ENCODE assay signal across 28 cellular contexts in genomic region chr3:94869059-94869547, GRCh38.
"Had no signal": no experiment of that assay in that cellular context is flagged by ENCODE, and none has a peak within 500 bp of the region (broad histone marks: within the 10 kb centered on the region; RNA-seq: fewer than 3 reads in every experiment).

No MANE protein-coding gene starts in this region.

- H3K4me3 ChIP-seq: neural progenitor cell, ovary, psoas muscle, right lobe of liver, skin epidermis, smooth muscle cell, spleen, suprapubic skin, testis, tibial artery, transverse colon, upper lobe of right lung, uterus had no signal

- H3K9ac ChIP-seq: neural progenitor cell, parathyroid adenoma had no signal

- ATAC-seq: natural killer cell; psoas muscle; right cardiac atrium; right lobe of liver; stimulated activated memory B cell treated with anti-CD40 and anti-IgM and Interleukin-4, amounts not matched to agents 10 μg/mL and 1 μg/mL and 100 μg/mL, for 72 hours; stimulated activated naive CD8-positive, alpha-beta T cell treated with anti-CD3 and anti-CD28 coated beads, Interleukin-15, amount 100 ng/mL, for 72 hours; stimulated activated naive CD8-positive, alpha-beta T cell treated with anti-CD3 and anti-CD28 coated beads, Interleukin-15, Interleukin-2, amounts not matched to agents 100 U/mL and 50 U/mL, for 24 hours; upper lobe of right lung had no signal

- H3K4me2 ChIP-seq: neural progenitor cell, smooth muscle cell had no signal

- H3K27ac ChIP-seq: neural progenitor cell, ovary, parathyroid adenoma, psoas muscle, right lobe of liver, skin epidermis, spleen, suprapubic skin, testis, tibial artery, transverse colon, upper lobe of right lung, uterus had no signal

- DNase-seq: natural killer cell; occipital lobe; ovary; posterior cingulate gyrus; psoas muscle; right cardiac atrium; right lobe of liver; spleen; stimulated activated CD4-positive, alpha-beta T cell treated with anti-CD3 and anti-CD28 coated beads, Interleukin-12 subunit alpha, Interleukin-12 subunit beta, amount 100 ng/mL, for 4 hours; stimulated activated CD4-positive, alpha-beta T cell treated with anti-CD3 and anti-CD28 coated beads, Interleukin-1b, Interleukin-23, amount 100 ng/mL, for 48 hours; stimulated activated CD4-positive, alpha-beta T cell treated with anti-CD3 and anti-CD28 coated beads, Interleukin-4, amount 100 ng/mL, for 1 hour; stimulated activated CD4-positive, alpha-beta T cell treated with anti-CD3 and anti-CD28 coated beads, Interleukin-4, amount 100 ng/mL, for 4 hours; stimulated activated CD8-positive, alpha-beta memory T cell treated with anti-CD3 and anti-CD28 coated beads, Interleukin-4, amount 100 ng/mL, for 48 hours; stimulated activated naive CD4-positive, alpha-beta T cell; stimulated activated naive CD8-positive, alpha-beta T cell treated with anti-CD3 and anti-CD28 coated beads, Interleukin-15, amount 100 ng/mL, for 72 hours; stimulated activated naive CD8-positive, alpha-beta T cell treated with anti-CD3 and anti-CD28 coated beads, Interleukin-15, Interleukin-2, amounts not matched to agents 100 U/mL and 50 U/mL, for 24 hours; substantia nigra; testis; tibial artery; transverse colon; upper lobe of right lung; uterus had no signal

- H3K9me3 ChIP-seq: ovary, psoas muscle, right lobe of liver, testis, upper lobe of right lung, uterus had no signal

- H3K27me3 ChIP-seq: neural progenitor cell, ovary, right lobe of liver, spleen, suprapubic skin, testis, tibial artery, transverse colon, upper lobe of right lung, uterus had no signal

- H3K4me1 ChIP-seq: neural progenitor cell, parathyroid adenoma, psoas muscle, right lobe of liver, spleen, suprapubic skin, testis, tibial artery, transverse colon, upper lobe of right lung, uterus had no signal

- H3K36me3 ChIP-seq: neural progenitor cell, ovary, right lobe of liver, spleen, suprapubic skin, tibial artery, transverse colon, upper lobe of right lung, uterus had no signal

- H2AFZ ChIP-seq: neural progenitor cell, parathyroid adenoma had no signal
